12 cellular contexts compared by ENCODE assay signal in the genomic region with DNA sequence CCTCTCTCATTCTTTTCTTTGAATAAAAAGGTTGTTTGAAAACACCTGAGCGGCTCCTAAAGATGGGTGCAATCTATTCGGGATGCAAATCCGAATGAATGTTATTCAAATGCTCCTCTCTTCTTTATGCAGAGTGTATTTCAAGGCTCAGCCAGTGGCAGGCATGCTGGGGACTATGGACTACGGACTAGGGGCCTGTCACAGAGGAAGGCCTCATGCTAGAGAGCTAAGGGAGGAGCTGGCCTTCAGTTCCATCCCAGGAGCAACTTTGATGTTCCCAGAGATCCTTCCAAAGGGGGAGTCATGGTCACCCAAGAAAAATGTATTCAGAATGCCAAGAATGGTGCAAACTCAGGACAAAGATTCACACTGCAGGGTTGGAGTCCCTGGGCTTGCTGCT. TPM values are rescaled to one million over a fixed set of nuclear protein-coding genes. Genes with fewer than 3 reads are reported as not detected.
DNase-seq lines count a peak whose midpoint lies in the region; ATAC-seq, FAIRE-seq and TF ChIP-seq lines count a peak whose summit lies in the region.
"Had no signal": no experiment of that assay in that cellular context is flagged by ENCODE, and none has a peak within 500 bp of the region (broad histone marks: within the 10 kb centered on the region; RNA-seq: fewer than 3 reads in every experiment).

No MANE protein-coding gene starts in this region.

- POLR2A ChIA-PET in HepG2 (lab: Yijun Ruan, JAX): interaction anchor here (0.9 kb wide), 1 partner anchor 128 kb away, joined by 3 read pairs; no protein-coding TSS in a partner anchor
- POLR2A ChIA-PET in RWPE1 (lab: Yijun Ruan, JAX; ENCODE audit: low non-redundant PET): no interaction called here

- H3K4me3 ChIP-seq in HepG2 (replicated peaks in 1 of 3; ENCODE audit: insufficient read depth in 1 of 3, low read depth in 2 of 3, low read length in 3 of 3) (peak overlapping the region in 2 of 3 experiments; percentile 19 to 24; a peak in 2 of 6 replicates), right lobe of liver (no peak overlapping the region), kidney (ENCODE audit: low read length in 2 of 2) (no peak overlapping the region)
- H3K4me3 ChIP-seq: breast epithelium had no signal

- FAIRE-seq in HepG2 (lab: Jason Lieb, UNC) (no peak), kidney (lab: Jason Lieb, UNC) (no peak)
- FAIRE-seq: urothelium cell line had no signal

- H3K9me3 ChIP-seq in HepG2 (ENCODE audit: low read length) (no peaks in the 10 kb centered on the region), right lobe of liver (no peaks in the 10 kb centered on the region), kidney (ENCODE audit: control insufficient read depth in 1 of 2, low read length in 2 of 2) (no peaks in the 10 kb centered on the region)
- H3K9me3 ChIP-seq: breast epithelium had no signal

- no peaks in the 10 kb centered on the region for H4K20me1 ChIP-seq in HepG2 (ENCODE audit: insufficient read depth, low read length)

- TF ChIP-seq CTCF in HepG2 (CRISPR knock-in tag; IDR thresholded peaks at IDR 0.05): no peak
- TF ChIP-seq CTCF in right lobe of liver (IDR thresholded peaks at IDR 0.05): no peak
- TF ChIP-seq CTCF in RWPE1 (conservative IDR thresholded peaks at IDR 0.05; ENCODE audit: low read depth): no peak
- TF ChIP-seq CTCF in kidney (IDR thresholded peaks at IDR 0.05; ENCODE audit: borderline replicate concordance, extremely low read depth, insufficient read depth): no peak
- TF ChIP-seq CTCF in osteocyte (IDR thresholded peaks at IDR 0.05): no peak

- no peak overlapping the region for H2AFZ ChIP-seq in HepG2 (ENCODE audit: low read length)

- H3K27me3 Mint-ChIP-seq in osteocyte (ENCODE audit: unreplicated experiment): no peaks in the 10 kb centered on the region

- H3K36me3 ChIP-seq in HepG2 (replicated peaks in 1 of 2; ENCODE audit: control insufficient read depth in 1 of 2, insufficient read depth in 2 of 2, low read length in 2 of 2): no peaks in the 10 kb centered on the region
- H3K36me3 ChIP-seq in right lobe of liver: no peaks in the 10 kb centered on the region
- H3K36me3 ChIP-seq in kidney (ENCODE audit: control insufficient read depth in 1 of 2, insufficient read depth in 2 of 2, low read length in 2 of 2): no peaks in the 10 kb centered on the region
- H3K36me3 ChIP-seq: BE2C, breast epithelium had no signal

- ATAC-seq in HepG2: peak; percentile 76
- ATAC-seq in right lobe of liver: no peak
- ATAC-seq in GM18498 (IDR thresholded peaks at IDR 0.05; ENCODE audit: unreplicated experiment): no peak

- no peaks in the 10 kb centered on the region for H3K9me3 Mint-ChIP-seq in osteocyte (ENCODE audit: unreplicated experiment)

- H3K4me1 ChIP-seq in HepG2 (ENCODE audit: insufficient read depth, low read length): peaks cover 57% of the 10 kb centered on the region
- peaks cover 0 to 14% (median 0%) of the 10 kb centered on the region in 4 donors for H3K4me1 ChIP-seq in right lobe of liver
- H3K4me1 ChIP-seq in kidney (ENCODE audit: control insufficient read depth in 1 of 2, insufficient read depth in 1 of 2, low read depth in 1 of 2, low read length in 2 of 2): peaks cover 16 to 19% of the 10 kb centered on the region in 2 donors

- TF ChIP-seq RAD21 in HepG2 (CRISPR knock-in tag; IDR thresholded peaks at IDR 0.05): no peak

- BruUV-seq in HepG2 (replicated peaks; lab: Mats Ljungman, UMichigan): no TSS peak

- in situ Hi-C loops in HepG2 (cut with HindIII; ENCODE audit: extremely low pct_ligation_motif_present, low pct_unique_long_range_greater_than_20kb): loop anchor here (5.0 to 10.0 kb wide), 2 partner anchors 60 to 118 kb away; no protein-coding TSS in a partner anchor

- H3K27ac ChIP-seq in HepG2 (ENCODE audit: extremely low read length, insufficient read depth, low read length): no peak overlapping the region
- no peak overlapping the region for H3K27ac ChIP-seq in right lobe of liver
- peak overlapping the region; percentile 89 for H3K27ac ChIP-seq in RWPE1
- peak overlapping the region; percentile 2 to 25 for H3K27ac ChIP-seq in kidney (ENCODE audit: low read depth in 2 of 2, low read length in 2 of 2)

- intact Hi-C loops in HepG2 (cut with micrococcal nuclease; ENCODE audit: unreplicated experiment) (no loop called here), right lobe of liver (cut with DNase I) (no loop called here), kidney (cut with DNase I) (no loop called here)

- no peak overlapping the region for H3K27ac Mint-ChIP-seq in osteocyte (ENCODE audit: unreplicated experiment)

- CTCF ChIA-PET in HepG2 (lab: Yijun Ruan, JAX; ENCODE audit: low intra/inter-chr PET ratio, low total read pairs) (no interaction called here), RWPE1 (lab: Yijun Ruan, JAX) (no interaction called here)

- peak overlapping the region; percentile 63 for H3K4me2 ChIP-seq in HepG2 (ENCODE audit: low read depth, low read length)

- H3K27me3 ChIP-seq in HepG2 (ENCODE audit: control insufficient read depth in 1 of 2, insufficient read depth in 2 of 2, low read length in 2 of 2) (no peaks in the 10 kb centered on the region), right lobe of liver (no peaks in the 10 kb centered on the region)
- H3K27me3 ChIP-seq: BE2C, breast epithelium had no signal

- H3K4me1 Mint-ChIP-seq in osteocyte (ENCODE audit: unreplicated experiment): peaks cover 54% of the 10 kb centered on the region

- H3K4me3 Mint-ChIP-seq in osteocyte (ENCODE audit: unreplicated experiment): no peak overlapping the region

- DNase-seq in HepG2 (ENCODE audit: low spot score) (peak; percentile 36), right lobe of liver (no peak), RWPE1 (ENCODE audit: low spot score) (no peak), kidney (no peak), osteocyte (ENCODE audit: extremely low spot score, unreplicated experiment) (no peak), NCI-H1694 treated with DMSO at 0.1 percent for 48 hours (lab: John Stamatoyannopoulos, UW) (no peak)
- DNase-seq in stimulated activated CD4-positive, alpha-beta T cell treated with anti-CD3 and anti-CD28 coated beads, Interleukin-4, amount 100 ng/mL, for 4 hours: no peak
- DNase-seq: BE2C, retina had no signal

- TF ChIP-seq EP300 in HepG2 (IDR thresholded peaks at IDR 0.05; ENCODE audit: low read depth in 2 of 2, low read length in 2 of 2): no peak
- no peak for TF ChIP-seq EP300 in HepG2 (CRISPR knock-in tag; IDR thresholded peaks at IDR 0.05; ENCODE audit: borderline replicate concordance)

- TF ChIP-seq POLR2A in HepG2 (IDR thresholded peaks at IDR 0.05; ENCODE audit: insufficient read depth in 1 of 2, low read depth in 2 of 2, low read length in 2 of 2) (no peak), right lobe of liver (IDR thresholded peaks at IDR 0.05) (no peak)

- no peaks in the 10 kb centered on the region for H3K79me2 ChIP-seq in HepG2 (ENCODE audit: insufficient read depth, low read length)

- no peaks in the 10 kb centered on the region for H3K36me3 Mint-ChIP-seq in osteocyte (ENCODE audit: unreplicated experiment)

- no peak overlapping the region for H3K9ac ChIP-seq in HepG2 (ENCODE audit: insufficient read depth, low read depth, low read length)
- H3K9ac ChIP-seq in kidney (ENCODE audit: low read length in 2 of 2): no peak overlapping the region

- 37% methylated on average over 4 of the region's 4 CpGs for WGBS in HepG2 (ENCODE audit: low lambda C conversion rate)
- WGBS in right lobe of liver (ENCODE audit: insufficient coverage, low coverage, low lambda C conversion rate, missing lambda C conversion rate): 75% methylated on average over 2 of the region's 4 CpGs

TF ChIP-seq in HepG2, 621 proteins besides CTCF, POLR2A, EP300 and RAD21:
- no peak for TF ChIP-seq SOX13 (IDR thresholded peaks at IDR 0.05)
- no peak for TF ChIP-seq SOX13 (CRISPR knock-in tag; conservative IDR thresholded peaks at IDR 0.05 in 1 of 2, IDR thresholded peaks at IDR 0.05 in 1 of 2)
- TF ChIP-seq ZFX (CRISPR knock-in tag; IDR thresholded peaks at IDR 0.05; ENCODE audit: low read depth): 0 out of 2 replicates have a peak, but pooled peaks have one; percentile 42
- TF ChIP-seq HNF4A (CRISPR knock-in tag; IDR thresholded peaks at IDR 0.05): peak; percentile 65

RNA-seq across cellular contexts. Expression of gene ALOX5AP, which starts 9.3 kb away (rescaled TPM):
- total RNA-seq in HepG2 (2016; rRNA removed; fragmentation: Illumina TruSeq; extraction: Trizol) (0.70 and 0.97 TPM in 2 replicates), right lobe of liver (1 to 10 TPM in 5 of 6 experiments, under 1 TPM in 1; 0.53 to 6.7 (median 3.7) TPM), kidney (25.0 TPM), osteocyte (not detected in 2 replicates)
- 1.1 and 2.0 TPM in 2 replicates for total RNA-seq in HepG2 (2016; cell fraction: cytosol; rRNA removed; fragmentation: Illumina TruSeq; extraction: Trizol; ENCODE audit: low read depth)
- total RNA-seq in HepG2 (2016; cell fraction: insoluble cytoplasmic fraction; rRNA removed; fragmentation: Illumina TruSeq; extraction: Trizol): 0.37 and 1.2 TPM in 2 replicates
- 0.80 and 2.1 TPM in 2 replicates for total RNA-seq in HepG2 (2016; cell fraction: membrane; rRNA removed; fragmentation: Illumina TruSeq; extraction: Trizol)
- total RNA-seq in HepG2 (2016; cell fraction: nucleus; rRNA removed; fragmentation: Illumina TruSeq; extraction: Trizol): not detected in 2 replicates
- polyA plus RNA-seq in HepG2 (2011; rRNA removed) (0.50 and 1.2 TPM in 2 replicates), kidney (ENCODE audit: insufficient read depth, low read depth, low replicate concordance) (15.4 TPM)
- polyA plus RNA-seq in HepG2 (2011; cell fraction: cytosol; rRNA removed): 0.30 and 0.59 TPM in 2 replicates
- polyA plus RNA-seq in HepG2 (2011; cell fraction: nucleus; rRNA removed): 0.21 and 0.27 TPM in 2 replicates
- polyA plus RNA-seq in HepG2 (2012): 2.3 TPM in 1 of 2 replicates, not detected in the other
- 1.2 and 1.8 TPM in 2 replicates for polyA plus RNA-seq in HepG2 (2016; cell fraction: cytosol; fragmentation: Illumina TruSeq; extraction: Trizol; ENCODE audit: low read depth)
- 1.7 and 1.9 TPM in 2 replicates for polyA plus RNA-seq in HepG2 (2016; cell fraction: insoluble cytoplasmic fraction; fragmentation: Illumina TruSeq; extraction: Trizol; ENCODE audit: low read depth)
- 2.2 and 2.3 TPM in 2 replicates for polyA plus RNA-seq in HepG2 (2016; cell fraction: membrane; fragmentation: Illumina TruSeq; extraction: Trizol; ENCODE audit: low read depth)
- 0.77 TPM in 1 of 2 replicates, not detected in the other for polyA plus RNA-seq in HepG2 (2016; cell fraction: nucleus; fragmentation: Illumina TruSeq; extraction: Trizol; ENCODE audit: insufficient read depth, low read depth)
- 0.56 and 0.91 TPM in 2 replicates for polyA minus RNA-seq in HepG2 (2011; rRNA and poly(A)+ RNA removed; ENCODE audit: low replicate concordance)
- not detected in 2 replicates for polyA minus RNA-seq in HepG2 (2011; cell fraction: cytosol; rRNA and poly(A)+ RNA removed)
- polyA minus RNA-seq in HepG2 (2011; cell fraction: nucleus; rRNA and poly(A)+ RNA removed): not detected in 2 replicates

Comparison
In these comparisons a context has a peak if more than half of its experiments do, and no peak if none do; other contexts are left out.
1. H3K4me3 ChIP-seq: peak in HepG2 (2 of 3); none in right lobe of liver (0 of 3) and kidney (0 of 2).
2. H3K27ac ChIP-seq: peak in RWPE1 (single experiment) and kidney (2 of 2); none in HepG2 (single experiment) and right lobe of liver (0 of 3).